Comparison of ENCODE assay signal across 19 cellular contexts in genomic region chr9:109043578-109043977, GRCh38. TPM values are rescaled to one million over a fixed set of nuclear protein-coding genes. Genes with fewer than 3 reads are reported as not detected.
A peak's percentile ranks its signal among the peaks of the same experiment; 100 is the strongest.
DNase-seq lines count a peak whose midpoint lies in the region; ATAC-seq and TF ChIP-seq lines count a peak whose summit lies in the region.
"Had no signal": no experiment of that assay in that cellular context is flagged by ENCODE, and none has a peak within 500 bp of the region (broad histone marks: within the 10 kb centered on the region; RNA-seq: fewer than 3 reads in every experiment).

No MANE protein-coding gene starts in this region.

- intact Hi-C loops in left ventricle myocardium superior (cut with micrococcal nuclease), result no loop called here
- intact Hi-C loops in right cardiac atrium (cut with DNase I), result no loop called here

- peak overlapping the region in 2 of 3 experiments; percentile 45 to 93 for H3K27ac Mint-ChIP-seq in nephron
- H3K27ac Mint-ChIP-seq in stimulated activated effector memory CD8-positive, alpha-beta T cell treated with anti-CD3 and anti-CD28 coated beads, Interleukin-12 subunit alpha, Interleukin-12 subunit beta, amount 100 ng/mL, for 72 hours, result peak overlapping the region; percentile 23
- H3K27ac Mint-ChIP-seq: B cell; CD4-positive, alpha-beta T cell; CD8-positive, alpha-beta T cell had no signal

- H3K4me3 ChIP-seq in right cardiac atrium (ENCODE audit: low read length), result no peak overlapping the region
- H3K4me3 ChIP-seq: A549; BLaER1 treated with 17β-estradiol and CSF1 and Interleukin-3, amounts not matched to agents 10 nM and 100 nM had no signal

- H3K4me1 Mint-ChIP-seq in nephron, result no peaks in the 10 kb centered on the region
- no peaks in the 10 kb centered on the region for H3K4me1 Mint-ChIP-seq in stimulated activated effector memory CD8-positive, alpha-beta T cell treated with anti-CD3 and anti-CD28 coated beads, Interleukin-12 subunit alpha, Interleukin-12 subunit beta, amount 100 ng/mL, for 72 hours
- H3K4me1 Mint-ChIP-seq: B cell had no signal

- no peaks in the 10 kb centered on the region for H3K27me3 Mint-ChIP-seq in nephron (ENCODE audit: low read depth)
- H3K27me3 Mint-ChIP-seq: B cell; CD4-positive, alpha-beta T cell had no signal

- no peak for DNase-seq in left ventricle myocardium superior
- no peak for DNase-seq in right cardiac atrium
- DNase-seq in stimulated activated effector memory CD8-positive, alpha-beta T cell treated with anti-CD3 and anti-CD28 coated beads, Interleukin-12 subunit alpha, Interleukin-12 subunit beta, amount 100 ng/mL, for 72 hours (ENCODE audit: low spot score in 2 of 2), result no peak
- DNase-seq in activated CD4-positive, alpha-beta T cell treated with anti-CD3 and anti-CD28 coated beads, Interleukin-2, amount 50 U/mL, for 1 hour, result no peak
- DNase-seq in amniotic stem cell (lab: John Stamatoyannopoulos, UW), result no peak
- DNase-seq: AML-193; Caco-2; Calu3; CD4-positive, alpha-beta T cell; CD8-positive, alpha-beta T cell; DMS79 treated with DMSO at 0.1 percent for 48 hours; GF-D8 had no signal

- H3K4me3 Mint-ChIP-seq in nephron, result no peak overlapping the region
- H3K4me3 Mint-ChIP-seq in stimulated activated effector memory CD8-positive, alpha-beta T cell treated with anti-CD3 and anti-CD28 coated beads, Interleukin-12 subunit alpha, Interleukin-12 subunit beta, amount 100 ng/mL, for 72 hours, result no peak overlapping the region
- H3K4me3 Mint-ChIP-seq: B cell; CD4-positive, alpha-beta T cell; CD8-positive, alpha-beta T cell had no signal

- ATAC-seq in left ventricle myocardium superior (peak; percentile 43), right cardiac atrium (no peak), GM19467 (IDR thresholded peaks at IDR 0.05; ENCODE audit: unreplicated experiment) (no peak)
- no peak for ATAC-seq in stimulated activated effector memory CD8-positive, alpha-beta T cell treated with anti-CD3 and anti-CD28 coated beads, Interleukin-12 subunit alpha, Interleukin-12 subunit beta, amount 100 ng/mL, for 72 hours
- ATAC-seq: A549; CD8-positive, alpha-beta T cell had no signal

- H3K36me3 Mint-ChIP-seq in nephron (ENCODE audit: low read depth), result peaks cover 77% of the 10 kb centered on the region
- H3K36me3 Mint-ChIP-seq in stimulated activated effector memory CD8-positive, alpha-beta T cell treated with anti-CD3 and anti-CD28 coated beads, Interleukin-12 subunit alpha, Interleukin-12 subunit beta, amount 100 ng/mL, for 72 hours, result peaks cover 66% of the 10 kb centered on the region

- 97% methylated on average over 4 of the region's 4 CpGs for WGBS in right cardiac atrium

- H3K27ac ChIP-seq in right cardiac atrium (ENCODE audit: low read length), result no peak overlapping the region
- H3K27ac ChIP-seq: 22Rv1; A549; BLaER1 treated with 17β-estradiol and CSF1 and Interleukin-3, amounts not matched to agents 10 nM and 100 nM; C4-2B had no signal

- TF ChIP-seq CTCF in nephron (IDR thresholded peaks at IDR 0.05; ENCODE audit: unreplicated experiment in 3 of 3), result no peak

- no peaks in the 10 kb centered on the region for H3K9me3 ChIP-seq in right cardiac atrium (ENCODE audit: control insufficient read depth, low read length)
- H3K9me3 ChIP-seq: Caco-2 had no signal

- peaks cover 10% of the 10 kb centered on the region for H3K9me3 Mint-ChIP-seq in nephron
- H3K9me3 Mint-ChIP-seq in stimulated activated effector memory CD8-positive, alpha-beta T cell treated with anti-CD3 and anti-CD28 coated beads, Interleukin-12 subunit alpha, Interleukin-12 subunit beta, amount 100 ng/mL, for 72 hours, result peaks cover 8% of the 10 kb centered on the region

- H3K27me3 ChIP-seq in right cardiac atrium (ENCODE audit: control insufficient read depth, insufficient read depth), result no peaks in the 10 kb centered on the region
- H3K27me3 ChIP-seq: BLaER1 treated with 17β-estradiol and CSF1 and Interleukin-3, amounts not matched to agents 10 nM and 100 nM had no signal

- H3K4me1 ChIP-seq in right cardiac atrium (ENCODE audit: control insufficient read depth, insufficient read depth, low read length), result no peaks in the 10 kb centered on the region
- H3K4me1 ChIP-seq: BLaER1 treated with 17β-estradiol and CSF1 and Interleukin-3, amounts not matched to agents 10 nM and 100 nM had no signal

RNA-seq across cellular contexts. Expression of gene CTNNAL1, which starts 30.3 kb away (rescaled TPM):
- 77.9 TPM for total RNA-seq in left ventricle myocardium superior
- total RNA-seq in right cardiac atrium, result 10 to 100 TPM; 61.1 to 99.9 (median 96.9) TPM
- polyA plus RNA-seq in right cardiac atrium, result 105 TPM
